In genomic region chr5:127909078-127909477, GRCh38 we compare ENCODE assay signal across 8 cellular contexts.
DNase-seq lines count a peak whose midpoint lies in the region; ATAC-seq and TF ChIP-seq lines count a peak whose summit lies in the region.

No MANE protein-coding gene starts in this region.

- TF ChIP-seq CTCF in fibroblast of pulmonary artery (IDR thresholded peaks at IDR 0.05; ENCODE audit: low read length, missing control alignments) (peak; percentile 81), tibial artery (IDR thresholded peaks at IDR 0.05) (no peak)

- intact Hi-C loops in tibial artery (cut with DNase I; ENCODE audit: low total_unique reads), result no loop called here

- no peak overlapping the region for H3K4me3 ChIP-seq in fibroblast of pulmonary artery (replicated peaks; ENCODE audit: low read depth, low read length)
- H3K4me3 ChIP-seq in tibial artery, result no peak overlapping the region

- DNase-seq in NCI-H2081 (lab: John Stamatoyannopoulos, UW) (peak; percentile 5 to 9), NCI-H2081 treated with DMSO at 0.1 percent for 48 hours (lab: John Stamatoyannopoulos, UW) (no peak), RPMI7951 (ENCODE audit: low read depth) (peak; percentile 15), fibroblast of pulmonary artery (ENCODE audit: low read depth) (peak; percentile 75), tibial artery (no peak)
- DNase-seq in stimulated activated CD8-positive, alpha-beta memory T cell treated with anti-CD3 and anti-CD28 coated beads, Interleukin-4, amount 100 ng/mL, for 48 hours, result peak; percentile 27

- no peak overlapping the region for H3K27ac ChIP-seq in tibial artery

- no peaks in the 10 kb centered on the region for H3K4me1 ChIP-seq in tibial artery

- H3K9me3 ChIP-seq in tibial artery, result no peaks in the 10 kb centered on the region

- no peaks in the 10 kb centered on the region for H3K27me3 ChIP-seq in tibial artery

- no peaks in the 10 kb centered on the region for H3K36me3 ChIP-seq in tibial artery

- peak; percentile 66 for ATAC-seq in GM19467 (IDR thresholded peaks at IDR 0.05; ENCODE audit: unreplicated experiment)
- ATAC-seq in HG03439 (IDR thresholded peaks at IDR 0.05; ENCODE audit: unreplicated experiment), result peak; percentile 74

Comparison
In these comparisons a context has a peak if more than half of its experiments do, and no peak if none do; other contexts are left out.
1. DNase-seq: peak in NCI-H2081 (2 of 2), RPMI7951 (single experiment), fibroblast of pulmonary artery (single experiment) and stimulated activated CD8-positive, alpha-beta memory T cell treated with anti-CD3 and anti-CD28 coated beads, Interleukin-4, amount 100 ng/mL, for 48 hours (single experiment); none in NCI-H2081 treated with DMSO at 0.1 percent for 48 hours (single experiment) and tibial artery (0 of 2).